In the genomic region with DNA sequence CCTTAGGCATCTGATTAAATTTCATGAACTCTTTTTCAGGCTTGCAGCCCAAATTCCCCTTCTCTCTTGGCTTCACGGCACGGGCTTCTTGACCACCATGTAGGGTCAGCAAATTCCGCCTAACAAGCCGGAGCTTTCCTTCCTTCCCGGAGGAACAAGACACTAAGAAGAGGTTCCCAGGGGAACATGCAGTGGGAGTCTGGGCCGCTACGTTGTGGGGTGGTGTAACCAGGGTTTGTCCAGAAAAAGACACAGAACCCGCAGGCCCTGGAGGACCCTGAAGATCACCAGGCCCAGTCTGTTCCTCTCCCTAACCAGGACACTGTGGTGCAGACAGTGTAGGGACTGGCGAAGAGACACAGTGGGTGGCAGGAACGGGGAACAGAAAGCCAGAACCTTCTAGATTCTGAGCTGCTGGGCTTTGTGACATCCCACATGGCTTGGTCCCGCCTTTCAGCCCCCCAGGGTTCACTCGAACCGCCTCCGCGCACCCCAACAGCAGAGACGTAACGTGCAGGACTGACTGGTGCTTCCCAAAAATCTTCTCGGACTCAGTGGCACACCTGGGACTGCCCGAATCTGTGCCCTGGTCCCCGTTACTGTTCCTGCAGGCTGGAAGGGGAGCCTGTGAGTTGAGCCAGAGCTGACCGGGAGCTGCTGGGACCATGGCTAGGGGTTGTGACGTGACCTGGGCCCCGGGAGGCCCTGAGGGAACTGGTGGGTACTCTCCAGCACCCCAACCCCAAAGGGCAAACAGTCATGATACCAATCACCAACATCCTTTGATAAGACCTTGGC, we compare ENCODE assay signal across 1 cellular context.
TF ChIP-seq lines count a peak whose summit lies in the region.

No MANE protein-coding gene starts in this region.

TF ChIP-seq in HepG2, 621 proteins besides CTCF, POLR2A, EP300 and RAD21:
- TF ChIP-seq AGO2 (optimal IDR thresholded peaks at IDR 0.05; ENCODE audit: low read depth, low read length) (peak; percentile 37), U2AF1 (optimal IDR thresholded peaks at IDR 0.05; ENCODE audit: low read depth, low read length) (no peak), ZNF780A (CRISPR knock-in tag; IDR thresholded peaks at IDR 0.05) (no peak), ZNF781 (CRISPR knock-in tag; IDR thresholded peaks at IDR 0.05; ENCODE audit: borderline replicate concordance, not compliant biosample characterization) (no peak), ZSCAN12 (CRISPR knock-in tag; IDR thresholded peaks at IDR 0.05) (no peak), ZNF572 (CRISPR knock-in tag; IDR thresholded peaks at IDR 0.05) (peak; percentile 36; the same call in 1 of the 2 replicates), ZNF570 (CRISPR knock-in tag; IDR thresholded peaks at IDR 0.05; ENCODE audit: borderline replicate concordance) (no peak)
- TF ChIP-seq, protein P1, sequence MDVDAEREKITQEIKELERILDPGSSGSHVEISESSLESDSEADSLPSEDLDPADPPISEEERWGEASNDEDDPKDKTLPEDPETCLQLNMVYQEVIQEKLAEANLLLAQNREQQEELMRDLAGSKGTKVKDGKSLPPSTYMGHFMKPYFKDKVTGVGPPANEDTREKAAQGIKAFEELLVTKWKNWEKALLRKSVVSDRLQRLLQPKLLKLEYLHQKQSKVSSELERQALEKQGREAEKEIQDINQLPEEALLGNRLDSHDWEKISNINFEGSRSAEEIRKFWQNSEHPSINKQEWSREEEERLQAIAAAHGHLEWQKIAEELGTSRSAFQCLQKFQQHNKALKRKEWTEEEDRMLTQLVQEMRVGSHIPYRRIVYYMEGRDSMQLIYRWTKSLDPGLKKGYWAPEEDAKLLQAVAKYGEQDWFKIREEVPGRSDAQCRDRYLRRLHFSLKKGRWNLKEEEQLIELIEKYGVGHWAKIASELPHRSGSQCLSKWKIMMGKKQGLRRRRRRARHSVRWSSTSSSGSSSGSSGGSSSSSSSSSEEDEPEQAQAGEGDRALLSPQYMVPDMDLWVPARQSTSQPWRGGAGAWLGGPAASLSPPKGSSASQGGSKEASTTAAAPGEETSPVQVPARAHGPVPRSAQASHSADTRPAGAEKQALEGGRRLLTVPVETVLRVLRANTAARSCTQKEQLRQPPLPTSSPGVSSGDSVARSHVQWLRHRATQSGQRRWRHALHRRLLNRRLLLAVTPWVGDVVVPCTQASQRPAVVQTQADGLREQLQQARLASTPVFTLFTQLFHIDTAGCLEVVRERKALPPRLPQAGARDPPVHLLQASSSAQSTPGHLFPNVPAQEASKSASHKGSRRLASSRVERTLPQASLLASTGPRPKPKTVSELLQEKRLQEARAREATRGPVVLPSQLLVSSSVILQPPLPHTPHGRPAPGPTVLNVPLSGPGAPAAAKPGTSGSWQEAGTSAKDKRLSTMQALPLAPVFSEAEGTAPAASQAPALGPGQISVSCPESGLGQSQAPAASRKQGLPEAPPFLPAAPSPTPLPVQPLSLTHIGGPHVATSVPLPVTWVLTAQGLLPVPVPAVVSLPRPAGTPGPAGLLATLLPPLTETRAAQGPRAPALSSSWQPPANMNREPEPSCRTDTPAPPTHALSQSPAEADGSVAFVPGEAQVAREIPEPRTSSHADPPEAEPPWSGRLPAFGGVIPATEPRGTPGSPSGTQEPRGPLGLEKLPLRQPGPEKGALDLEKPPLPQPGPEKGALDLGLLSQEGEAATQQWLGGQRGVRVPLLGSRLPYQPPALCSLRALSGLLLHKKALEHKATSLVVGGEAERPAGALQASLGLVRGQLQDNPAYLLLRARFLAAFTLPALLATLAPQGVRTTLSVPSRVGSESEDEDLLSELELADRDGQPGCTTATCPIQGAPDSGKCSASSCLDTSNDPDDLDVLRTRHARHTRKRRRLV (CRISPR knock-in tag; IDR thresholded peaks at IDR 0.05): no peak
